Comparison of ENCODE assay signal across 2 cellular contexts in the genomic region with DNA sequence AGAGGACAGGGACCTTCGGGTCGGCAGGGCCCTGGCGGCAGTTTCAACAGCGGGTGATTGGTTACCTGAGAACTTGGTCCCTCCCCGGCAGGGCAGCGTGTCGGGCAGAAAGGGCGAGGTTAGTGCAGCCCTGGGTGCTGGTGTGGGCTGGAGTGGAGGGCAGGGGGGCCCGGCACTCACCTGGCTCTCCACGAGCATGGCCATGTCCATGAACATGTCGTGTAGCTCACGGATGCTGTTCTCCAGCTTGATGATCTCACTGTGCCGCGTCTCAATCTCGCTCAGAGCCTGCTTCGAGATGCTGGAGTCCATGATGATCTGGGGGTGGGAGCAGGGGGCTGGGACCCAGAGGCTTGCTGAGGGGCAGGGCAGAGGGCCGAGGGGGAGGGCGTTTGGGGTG.
TF ChIP-seq lines count a peak whose summit lies in the region.

No MANE protein-coding gene starts in this region.

TF ChIP-seq in SK-N-SH, 30 proteins besides CTCF, POLR2A, EP300 and RAD21:
- TF ChIP-seq CHD2 (IDR thresholded peaks at IDR 0.05; ENCODE audit: low read length, partially characterized antibody) (no peak), POLR2AphosphoS5 (IDR thresholded peaks at IDR 0.05; ENCODE audit: low read depth, low read length) (no peak), YY1 (IDR thresholded peaks at IDR 0.05; ENCODE audit: low read depth) (no peak), FOXM1 (IDR thresholded peaks at IDR 0.05; ENCODE audit: low read depth) (no peak)

TF ChIP-seq in SK-N-SH treated with all-trans-retinoic acid at 6 μM for 48 hours, 23 proteins besides CTCF, POLR2A, EP300 and RAD21:
- TF ChIP-seq OSR1 (CRISPR knock-in tag; IDR thresholded peaks at IDR 0.05): no peak
- TF ChIP-seq ZNF8 (CRISPR knock-in tag; IDR thresholded peaks at IDR 0.05): no peak
- no peak for TF ChIP-seq ZFP30 (CRISPR knock-in tag; IDR thresholded peaks at IDR 0.05)
- no peak for TF ChIP-seq BACH2 (CRISPR knock-in tag; IDR thresholded peaks at IDR 0.05; ENCODE audit: borderline replicate concordance)
- TF ChIP-seq CSDC2 (CRISPR knock-in tag; IDR thresholded peaks at IDR 0.05): no peak
- no peak for TF ChIP-seq ZNF565 (CRISPR knock-in tag; conservative IDR thresholded peaks at IDR 0.05; ENCODE audit: low read depth)
- no peak for TF ChIP-seq POU6F1 (CRISPR knock-in tag; IDR thresholded peaks at IDR 0.05; ENCODE audit: borderline replicate concordance, low read depth)
- no peak for TF ChIP-seq PPARA (CRISPR knock-in tag; IDR thresholded peaks at IDR 0.05; ENCODE audit: borderline replicate concordance)
- TF ChIP-seq ESRRG (CRISPR knock-in tag; IDR thresholded peaks at IDR 0.05): no peak
- no peak for TF ChIP-seq TOX (CRISPR knock-in tag; IDR thresholded peaks at IDR 0.05; ENCODE audit: borderline replicate concordance)
